In genomic region chr13:48570225-48570828, GRCh38 we compare ENCODE assay signal across 1 cellular context.
TF ChIP-seq lines count a peak whose summit lies in the region.

No MANE protein-coding gene starts in this region.

TF ChIP-seq in H1, 55 proteins besides CTCF, POLR2A, EP300 and RAD21 (continued from another document):
- TF ChIP-seq, protein P1, sequence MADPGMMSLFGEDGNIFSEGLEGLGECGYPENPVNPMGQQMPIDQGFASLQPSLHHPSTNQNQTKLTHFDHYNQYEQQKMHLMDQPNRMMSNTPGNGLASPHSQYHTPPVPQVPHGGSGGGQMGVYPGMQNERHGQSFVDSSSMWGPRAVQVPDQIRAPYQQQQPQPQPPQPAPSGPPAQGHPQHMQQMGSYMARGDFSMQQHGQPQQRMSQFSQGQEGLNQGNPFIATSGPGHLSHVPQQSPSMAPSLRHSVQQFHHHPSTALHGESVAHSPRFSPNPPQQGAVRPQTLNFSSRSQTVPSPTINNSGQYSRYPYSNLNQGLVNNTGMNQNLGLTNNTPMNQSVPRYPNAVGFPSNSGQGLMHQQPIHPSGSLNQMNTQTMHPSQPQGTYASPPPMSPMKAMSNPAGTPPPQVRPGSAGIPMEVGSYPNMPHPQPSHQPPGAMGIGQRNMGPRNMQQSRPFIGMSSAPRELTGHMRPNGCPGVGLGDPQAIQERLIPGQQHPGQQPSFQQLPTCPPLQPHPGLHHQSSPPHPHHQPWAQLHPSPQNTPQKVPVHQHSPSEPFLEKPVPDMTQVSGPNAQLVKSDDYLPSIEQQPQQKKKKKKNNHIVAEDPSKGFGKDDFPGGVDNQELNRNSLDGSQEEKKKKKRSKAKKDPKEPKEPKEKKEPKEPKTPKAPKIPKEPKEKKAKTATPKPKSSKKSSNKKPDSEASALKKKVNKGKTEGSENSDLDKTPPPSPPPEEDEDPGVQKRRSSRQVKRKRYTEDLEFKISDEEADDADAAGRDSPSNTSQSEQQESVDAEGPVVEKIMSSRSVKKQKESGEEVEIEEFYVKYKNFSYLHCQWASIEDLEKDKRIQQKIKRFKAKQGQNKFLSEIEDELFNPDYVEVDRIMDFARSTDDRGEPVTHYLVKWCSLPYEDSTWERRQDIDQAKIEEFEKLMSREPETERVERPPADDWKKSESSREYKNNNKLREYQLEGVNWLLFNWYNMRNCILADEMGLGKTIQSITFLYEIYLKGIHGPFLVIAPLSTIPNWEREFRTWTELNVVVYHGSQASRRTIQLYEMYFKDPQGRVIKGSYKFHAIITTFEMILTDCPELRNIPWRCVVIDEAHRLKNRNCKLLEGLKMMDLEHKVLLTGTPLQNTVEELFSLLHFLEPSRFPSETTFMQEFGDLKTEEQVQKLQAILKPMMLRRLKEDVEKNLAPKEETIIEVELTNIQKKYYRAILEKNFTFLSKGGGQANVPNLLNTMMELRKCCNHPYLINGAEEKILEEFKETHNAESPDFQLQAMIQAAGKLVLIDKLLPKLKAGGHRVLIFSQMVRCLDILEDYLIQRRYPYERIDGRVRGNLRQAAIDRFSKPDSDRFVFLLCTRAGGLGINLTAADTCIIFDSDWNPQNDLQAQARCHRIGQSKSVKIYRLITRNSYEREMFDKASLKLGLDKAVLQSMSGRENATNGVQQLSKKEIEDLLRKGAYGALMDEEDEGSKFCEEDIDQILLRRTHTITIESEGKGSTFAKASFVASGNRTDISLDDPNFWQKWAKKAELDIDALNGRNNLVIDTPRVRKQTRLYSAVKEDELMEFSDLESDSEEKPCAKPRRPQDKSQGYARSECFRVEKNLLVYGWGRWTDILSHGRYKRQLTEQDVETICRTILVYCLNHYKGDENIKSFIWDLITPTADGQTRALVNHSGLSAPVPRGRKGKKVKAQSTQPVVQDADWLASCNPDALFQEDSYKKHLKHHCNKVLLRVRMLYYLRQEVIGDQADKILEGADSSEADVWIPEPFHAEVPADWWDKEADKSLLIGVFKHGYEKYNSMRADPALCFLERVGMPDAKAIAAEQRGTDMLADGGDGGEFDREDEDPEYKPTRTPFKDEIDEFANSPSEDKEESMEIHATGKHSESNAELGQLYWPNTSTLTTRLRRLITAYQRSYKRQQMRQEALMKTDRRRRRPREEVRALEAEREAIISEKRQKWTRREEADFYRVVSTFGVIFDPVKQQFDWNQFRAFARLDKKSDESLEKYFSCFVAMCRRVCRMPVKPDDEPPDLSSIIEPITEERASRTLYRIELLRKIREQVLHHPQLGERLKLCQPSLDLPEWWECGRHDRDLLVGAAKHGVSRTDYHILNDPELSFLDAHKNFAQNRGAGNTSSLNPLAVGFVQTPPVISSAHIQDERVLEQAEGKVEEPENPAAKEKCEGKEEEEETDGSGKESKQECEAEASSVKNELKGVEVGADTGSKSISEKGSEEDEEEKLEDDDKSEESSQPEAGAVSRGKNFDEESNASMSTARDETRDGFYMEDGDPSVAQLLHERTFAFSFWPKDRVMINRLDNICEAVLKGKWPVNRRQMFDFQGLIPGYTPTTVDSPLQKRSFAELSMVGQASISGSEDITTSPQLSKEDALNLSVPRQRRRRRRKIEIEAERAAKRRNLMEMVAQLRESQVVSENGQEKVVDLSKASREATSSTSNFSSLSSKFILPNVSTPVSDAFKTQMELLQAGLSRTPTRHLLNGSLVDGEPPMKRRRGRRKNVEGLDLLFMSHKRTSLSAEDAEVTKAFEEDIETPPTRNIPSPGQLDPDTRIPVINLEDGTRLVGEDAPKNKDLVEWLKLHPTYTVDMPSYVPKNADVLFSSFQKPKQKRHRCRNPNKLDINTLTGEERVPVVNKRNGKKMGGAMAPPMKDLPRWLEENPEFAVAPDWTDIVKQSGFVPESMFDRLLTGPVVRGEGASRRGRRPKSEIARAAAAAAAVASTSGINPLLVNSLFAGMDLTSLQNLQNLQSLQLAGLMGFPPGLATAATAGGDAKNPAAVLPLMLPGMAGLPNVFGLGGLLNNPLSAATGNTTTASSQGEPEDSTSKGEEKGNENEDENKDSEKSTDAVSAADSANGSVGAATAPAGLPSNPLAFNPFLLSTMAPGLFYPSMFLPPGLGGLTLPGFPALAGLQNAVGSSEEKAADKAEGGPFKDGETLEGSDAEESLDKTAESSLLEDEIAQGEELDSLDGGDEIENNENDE (IDR thresholded peaks at IDR 0.05; ENCODE audit: insufficient replicate concordance, low read length) = no peak
- TF ChIP-seq SUZ12 (IDR thresholded peaks at IDR 0.05; ENCODE audit: low read length) (no peak), NRF1 (IDR thresholded peaks at IDR 0.05; ENCODE audit: low read depth, low read length) (no peak), ASH2L (IDR thresholded peaks at IDR 0.05; ENCODE audit: low read length) (no peak), JUND (IDR thresholded peaks at IDR 0.05; ENCODE audit: low read length) (no peak), RFX5 (IDR thresholded peaks at IDR 0.05; ENCODE audit: borderline replicate concordance, low read depth, low read length) (no peak), KDM1A (IDR thresholded peaks at IDR 0.05; ENCODE audit: borderline replicate concordance, low read length) (no peak), SP2 (IDR thresholded peaks at IDR 0.05; ENCODE audit: low read length) (no peak), CEBPB (IDR thresholded peaks at IDR 0.05; ENCODE audit: low read depth, low read length) (no peak), EGR1 (IDR thresholded peaks at IDR 0.05; ENCODE audit: borderline replicate concordance, low read depth, low read length) (no peak)
